In the genomic region with DNA sequence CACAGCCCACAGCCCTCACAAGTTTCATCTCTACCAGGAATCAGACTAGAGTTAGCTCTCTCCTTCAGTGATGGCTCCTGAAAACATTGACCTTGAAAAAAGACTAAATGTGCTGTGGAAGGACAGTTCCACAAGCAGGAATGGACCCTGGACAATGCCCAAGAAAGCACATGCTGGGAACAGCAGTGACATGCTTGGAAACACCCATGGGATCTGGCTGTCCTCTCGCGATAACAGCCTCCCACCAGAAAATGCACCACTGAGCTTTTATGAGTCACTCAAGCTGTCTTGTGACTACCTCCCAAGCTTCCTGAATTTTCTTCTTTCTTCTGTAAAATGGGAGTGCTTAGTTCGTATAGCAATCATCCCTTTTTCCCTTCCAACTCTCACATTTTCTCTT, we compare ENCODE assay signal across 27 cellular contexts.
"Had no signal": no experiment of that assay in that cellular context is flagged by ENCODE, and none has a peak within 500 bp of the region (broad histone marks: within the 10 kb centered on the region; RNA-seq: fewer than 3 reads in every experiment).

No MANE protein-coding gene starts in this region.

- H3K27me3 ChIP-seq: adrenal gland, breast epithelium, MG63 had no signal

- ATAC-seq: activated CD4-positive, CD25-positive, alpha-beta regulatory T cell treated with anti-CD3 and anti-CD28 coated beads, Interleukin-2, amount 50 U/mL, for 24 hours; activated CD8-positive, alpha-beta T cell treated with anti-CD3 and anti-CD28 coated beads for 36 hours; Panc1; Right ventricle myocardium inferior had no signal

- H3K9me3 ChIP-seq: adrenal gland, breast epithelium, MG63, SK-N-SH had no signal

- H3K4me3 Mint-ChIP-seq: activated CD8-positive, alpha-beta T cell treated with anti-CD3 and anti-CD28 coated beads for 36 hours; activated naive CD8-positive, alpha-beta T cell treated with anti-CD3 and anti-CD28 coated beads, Interleukin-2, amount 10 ng/mL, durations not matched to agents 7 days and 5 days had no signal

- H3K27ac ChIP-seq: adrenal gland, breast epithelium, KMS-11 had no signal

- H3K36me3 ChIP-seq: adrenal gland, breast epithelium, MG63 had no signal

- H3K4me3 ChIP-seq: adrenal gland, breast epithelium, MG63 had no signal

- H3K4me1 ChIP-seq: adrenal gland, breast epithelium had no signal

- H3K27ac Mint-ChIP-seq: activated CD8-positive, alpha-beta T cell treated with anti-CD3 and anti-CD28 coated beads for 36 hours; activated naive CD8-positive, alpha-beta T cell treated with anti-CD3 and anti-CD28 coated beads, Interleukin-2, amount 10 ng/mL, durations not matched to agents 7 days and 5 days had no signal

- H3K36me3 Mint-ChIP-seq: activated naive CD8-positive, alpha-beta T cell treated with anti-CD3 and anti-CD28 coated beads, Interleukin-2, amount 10 ng/mL, durations not matched to agents 7 days and 5 days had no signal

- DNase-seq: activated CD4-positive, alpha-beta T cell treated with anti-CD3 and anti-CD28 coated beads for 4 hours; activated CD8-positive, alpha-beta memory T cell treated with anti-CD3 and anti-CD28 coated beads, Interleukin-2, amount 50 U/mL, for 4 hours; activated CD8-positive, alpha-beta T cell treated with anti-CD3 and anti-CD28 coated beads for 36 hours; activated naive CD4-positive, alpha-beta T cell treated with anti-CD3 and anti-CD28 coated beads, Interleukin-2, amount 50 U/mL, for 16 hours; activated naive CD8-positive, alpha-beta T cell treated with anti-CD3 and anti-CD28 coated beads, Interleukin-2, amount 10 ng/mL, durations not matched to agents 7 days and 5 days; adrenal gland; anterior cingulate cortex; caudate nucleus; MG63; NCI-H1092; NCI-H1417; NCI-H1694; NCI-H2107; NCI-H2171 treated with DMSO at 0.1 percent for 48 hours; NCI-H345; NCI-H510A; NCI-H526 treated with DMSO at 0.1 percent for 48 hours; NCI-H82; OCI-M1; RPMI8226; SK-N-SH; T-helper 1 cell had no signal

- H3K9me3 Mint-ChIP-seq: activated CD8-positive, alpha-beta T cell treated with anti-CD3 and anti-CD28 coated beads for 36 hours; activated naive CD8-positive, alpha-beta T cell treated with anti-CD3 and anti-CD28 coated beads, Interleukin-2, amount 10 ng/mL, durations not matched to agents 7 days and 5 days had no signal
